Comparison of ENCODE assay signal across 20 cellular contexts in genomic region chr3:160748787-160749186, GRCh38.
"Had no signal": no experiment of that assay in that cellular context is flagged by ENCODE, and none has a peak within 500 bp of the region (broad histone marks: within the 10 kb centered on the region; RNA-seq: fewer than 3 reads in every experiment).

No MANE protein-coding gene starts in this region.

- H3K9me3 Mint-ChIP-seq: immature natural killer cell; naive thymus-derived CD8-positive, alpha-beta T cell; nephron progenitor cell; stimulated activated naive CD8-positive, alpha-beta T cell treated with anti-CD3 and anti-CD28 coated beads, Interleukin-15, amount 100 ng/mL, for 72 hours had no signal

- ATAC-seq: left cardiac atrium; left ventricle myocardium superior; lower lobe of right lung; naive thymus-derived CD8-positive, alpha-beta T cell; psoas muscle; sciatic nerve; stimulated activated naive CD8-positive, alpha-beta T cell treated with anti-CD3 and anti-CD28 coated beads, Interleukin-15, amount 100 ng/mL, for 72 hours had no signal

- H3K36me3 Mint-ChIP-seq: naive thymus-derived CD8-positive, alpha-beta T cell had no signal

- H3K4me3 Mint-ChIP-seq: immature natural killer cell; naive thymus-derived CD8-positive, alpha-beta T cell; nephron progenitor cell; stimulated activated naive CD8-positive, alpha-beta T cell treated with anti-CD3 and anti-CD28 coated beads, Interleukin-15, amount 100 ng/mL, for 72 hours had no signal

- DNase-seq: cortex of kidney; effector CD4-positive, alpha-beta T cell; hypothalamus; immature natural killer cell; lower lobe of right lung; naive thymus-derived CD8-positive, alpha-beta T cell; nephron progenitor cell; posterior cingulate gyrus; psoas muscle; retina; stimulated activated CD4-positive, alpha-beta T cell treated with anti-CD3 and anti-CD28 coated beads, Interleukin-12 subunit alpha, Interleukin-12 subunit beta, amount 100 ng/mL, for 4 hours; stimulated activated CD4-positive, alpha-beta T cell treated with anti-CD3 and anti-CD28 coated beads, Interleukin-1b, Interleukin-23, amount 100 ng/mL, for 48 hours; stimulated activated CD4-positive, alpha-beta T cell treated with anti-CD3 and anti-CD28 coated beads, Interleukin-4, amount 100 ng/mL, for 1 hour; stimulated activated CD8-positive, alpha-beta memory T cell treated with anti-CD3 and anti-CD28 coated beads, Interleukin-4, amount 100 ng/mL, for 48 hours; stimulated activated naive CD4-positive, alpha-beta T cell; stimulated activated naive CD8-positive, alpha-beta T cell treated with anti-CD3 and anti-CD28 coated beads, Interleukin-15, amount 100 ng/mL, for 72 hours; trophoblast cell had no signal

- H3K27ac Mint-ChIP-seq: immature natural killer cell; naive thymus-derived CD8-positive, alpha-beta T cell; nephron progenitor cell; stimulated activated naive CD8-positive, alpha-beta T cell treated with anti-CD3 and anti-CD28 coated beads, Interleukin-15, amount 100 ng/mL, for 72 hours had no signal
